ENCODE assay signal across 20 cellular contexts in genomic region chr12:57534991-57535543, GRCh38. TPM values are rescaled to one million over a fixed set of nuclear protein-coding genes. Genes with fewer than 3 reads are reported as not detected.
"Had no signal": no experiment of that assay in that cellular context is flagged by ENCODE, and none has a peak within 500 bp of the region (broad histone marks: within the 10 kb centered on the region; RNA-seq: fewer than 3 reads in every experiment).

No MANE protein-coding gene starts in this region.

- H3K36me3 ChIP-seq: ovary had no signal

- H3K9me3 ChIP-seq: gastroesophageal sphincter, heart left ventricle, ovary, psoas muscle, right atrium auricular region, testis, vagina had no signal

- H3K4me3 ChIP-seq: coronary artery, gastroesophageal sphincter, heart left ventricle, lung, ovary, psoas muscle, right atrium auricular region, testis, vagina had no signal

- DNase-seq: activated effector memory CD4-positive, alpha-beta T cell treated with Interleukin-2 at 50 U/mL for 16 hours; activated naive CD4-positive, alpha-beta T cell treated with anti-CD3 and anti-CD28 coated beads for 36 hours; activated naive CD8-positive, alpha-beta T cell treated with anti-CD3 and anti-CD28 coated beads, Interleukin-2, amount 10 ng/mL, durations not matched to agents 7 days and 5 days; activated T-cell treated with anti-CD3 and anti-CD28 coated beads, Interleukin-2, amount 50 U/mL, for 48 hours; amniotic stem cell; heart left ventricle; ovary; psoas muscle; stimulated activated CD4-positive, alpha-beta T cell treated with anti-CD3 and anti-CD28 coated beads, Interleukin-4, amount 100 ng/mL, for 24 hours; T-cell; testis had no signal

- H3K4me3 Mint-ChIP-seq: activated naive CD4-positive, alpha-beta T cell treated with anti-CD3 and anti-CD28 coated beads for 36 hours; activated naive CD8-positive, alpha-beta T cell treated with anti-CD3 and anti-CD28 coated beads, Interleukin-2, amount 10 ng/mL, durations not matched to agents 7 days and 5 days; natural killer cell treated with Interleukin-12 subunit alpha and Interleukin-12 subunit beta and Interleukin-15 and Interleukin-18, amount 100 ng/mL, for 72 hours; T-cell; T-helper 2 cell treated with Interferon-gamma antibody and Interleukin-4, amounts not matched to agents 5 μg/mL and 100 μg/mL, for 36 hours; type B pancreatic cell had no signal

- H3K27me3 Mint-ChIP-seq: activated naive CD8-positive, alpha-beta T cell treated with anti-CD3 and anti-CD28 coated beads, Interleukin-2, amount 10 ng/mL, durations not matched to agents 7 days and 5 days; natural killer cell treated with Interleukin-12 subunit alpha and Interleukin-12 subunit beta and Interleukin-15 and Interleukin-18, amount 100 ng/mL, for 72 hours; T-cell; type B pancreatic cell had no signal

- H3K27me3 ChIP-seq: gastroesophageal sphincter, heart left ventricle, ovary, right atrium auricular region, testis, vagina had no signal

- H3K27ac ChIP-seq: coronary artery, gastroesophageal sphincter, heart left ventricle, ovary, psoas muscle, right atrium auricular region, testis, vagina had no signal

- ATAC-seq: gastroesophageal sphincter; heart left ventricle; natural killer cell treated with Interleukin-12 subunit alpha and Interleukin-12 subunit beta and Interleukin-15 and Interleukin-18, amount 100 ng/mL, for 72 hours; psoas muscle; T-cell had no signal

- H3K27ac Mint-ChIP-seq: activated naive CD8-positive, alpha-beta T cell treated with anti-CD3 and anti-CD28 coated beads, Interleukin-2, amount 10 ng/mL, durations not matched to agents 7 days and 5 days; natural killer cell treated with Interleukin-12 subunit alpha and Interleukin-12 subunit beta and Interleukin-15 and Interleukin-18, amount 100 ng/mL, for 72 hours; T-helper 2 cell treated with Interferon-gamma antibody and Interleukin-4, amounts not matched to agents 5 μg/mL and 100 μg/mL, for 36 hours had no signal

- H3K9me3 Mint-ChIP-seq: activated naive CD4-positive, alpha-beta T cell treated with anti-CD3 and anti-CD28 coated beads for 36 hours; activated naive CD8-positive, alpha-beta T cell treated with anti-CD3 and anti-CD28 coated beads, Interleukin-2, amount 10 ng/mL, durations not matched to agents 7 days and 5 days; natural killer cell treated with Interleukin-12 subunit alpha and Interleukin-12 subunit beta and Interleukin-15 and Interleukin-18, amount 100 ng/mL, for 72 hours; T-cell; T-helper 2 cell treated with Interferon-gamma antibody and Interleukin-4, amounts not matched to agents 5 μg/mL and 100 μg/mL, for 36 hours; type B pancreatic cell had no signal

- H3K4me1 ChIP-seq: heart left ventricle, psoas muscle, right atrium auricular region, testis, vagina had no signal

RNA-seq across cellular contexts. Expression of gene KIF5A, which starts 14.8 kb away (rescaled TPM):
- total RNA-seq: mesenteric fat pad had no signal
